Comparison of ENCODE assay signal across 11 cellular contexts in genomic region chr1:19877821-19878636, GRCh38. TPM values are rescaled to one million over a fixed set of nuclear protein-coding genes. Genes with fewer than 3 reads are reported as not detected.
DNase-seq lines count a peak whose midpoint lies in the region; ATAC-seq, FAIRE-seq and TF ChIP-seq lines count a peak whose summit lies in the region.
"Had no signal": no experiment of that assay in that cellular context is flagged by ENCODE, and none has a peak within 500 bp of the region (broad histone marks: within the 10 kb centered on the region; RNA-seq: fewer than 3 reads in every experiment).

No MANE protein-coding gene starts in this region.

- H4K5ac ChIP-seq in H1 (ENCODE audit: insufficient read length, low read depth, low read length), result no peak overlapping the region

- TF ChIP-seq EP300 in H1 (IDR thresholded peaks at IDR 0.05; ENCODE audit: borderline replicate concordance in 1 of 2, low read depth in 2 of 2, low read length in 2 of 2), result no peak

- H3K9ac ChIP-seq in H1 (replicated peaks in 1 of 4; ENCODE audit: extremely low read depth in 1 of 4, low read depth in 3 of 4, low read length in 3 of 4), result no peak overlapping the region

- H3K9me3 ChIP-seq in H1 (ENCODE audit: insufficient read depth in 2 of 2, low read depth in 1 of 2, low read length in 1 of 2), result 0 out of 4 replicates have a peak, but pooled peaks cover 0 to 2% of the 10 kb centered on the region in 2 experiments
- H3K9me3 ChIP-seq: ovary had no signal

- WGBS in H1 (ENCODE audit: extremely low coverage in 1 of 2, insufficient coverage in 1 of 2, insufficient read length in 1 of 2, insufficient replicate concordance in 2 of 2, low coverage in 1 of 2, low lambda C conversion rate in 2 of 2, missing lambda C conversion rate in 1 of 2), 2 experiments, result 90% methylated on average over 19 of the region's 19 CpGs; no CpG with 5 or more reads in 1 of the 2 experiments

- H3K23ac ChIP-seq in H1 (ENCODE audit: insufficient read length), result no peak overlapping the region

- no peak overlapping the region for H2BK5ac ChIP-seq in H1 (ENCODE audit: low read depth, low read length)

- H3K36me3 Mint-ChIP-seq in GM23338 (ENCODE audit: low read depth) (peaks cover under 1% of the 10 kb centered on the region; the same call in 1 of the 3 replicates), progenitor cell of endocrine pancreas (ENCODE audit: insufficient read depth) (no peaks in the 10 kb centered on the region)
- H3K36me3 Mint-ChIP-seq: activated naive CD8-positive, alpha-beta T cell treated with anti-CD3 and anti-CD28 coated beads, Interleukin-2, amount 10 ng/mL, durations not matched to agents 7 days and 5 days had no signal

- H3K4me2 ChIP-seq in GM23338 (no peak overlapping the region), H1 (ENCODE audit: insufficient read depth in 1 of 2, low read depth in 2 of 2, low read length in 2 of 2) (no peak overlapping the region)

- H3K4ac ChIP-seq in H1 (replicated peaks; ENCODE audit: insufficient read length, low read depth, low read length), result no peak overlapping the region

- FAIRE-seq in H1 (lab: Jason Lieb, UNC), result no peak
- FAIRE-seq: RCC 7860 had no signal

- H3K18ac ChIP-seq in H1 (ENCODE audit: extremely low read depth, low read length), result no peak overlapping the region

- no peaks in the 10 kb centered on the region for H3F3A ChIP-seq in GM23338 (replicated peaks; ENCODE audit: low read depth)

- H3K9me3 Mint-ChIP-seq in GM23338, result no peaks in the 10 kb centered on the region
- H3K9me3 Mint-ChIP-seq in progenitor cell of endocrine pancreas (ENCODE audit: low read depth), result peaks cover 3% of the 10 kb centered on the region
- H3K9me3 Mint-ChIP-seq: activated CD4-positive, alpha-beta T cell treated with anti-CD3 and anti-CD28 coated beads, Interleukin-2, amount 10 ng/mL, durations not matched to agents 24 days and 14 days; activated naive CD8-positive, alpha-beta T cell treated with anti-CD3 and anti-CD28 coated beads, Interleukin-2, amount 10 ng/mL, durations not matched to agents 7 days and 5 days had no signal

- H4K20me1 ChIP-seq in GM23338 (replicated peaks; ENCODE audit: insufficient read depth) (peaks cover under 1% of the 10 kb centered on the region; the same call in 1 of the 2 replicates), H1 (replicated peaks in 1 of 2; ENCODE audit: control insufficient read depth in 1 of 2, insufficient read depth in 2 of 2, low read length in 2 of 2) (no peaks in the 10 kb centered on the region)

- CTCF ChIA-PET in H1 (lab: Charles Lee; ENCODE audit: partially characterized antibody), result interaction anchor here (0.7 to 1.9 kb wide), 8 partner anchors 10 to 218 kb away, joined by 3 to 6 read pairs (median 4); no protein-coding TSS in a partner anchor

- no peak overlapping the region for H2BK120ac ChIP-seq in H1 (replicated peaks; ENCODE audit: low read depth, low read length)

- H3K4me1 ChIP-seq in GM23338 (ENCODE audit: insufficient read depth) (0 out of 2 replicates have a peak, but pooled peaks cover under 1% of the 10 kb centered on the region), H1 (replicated peaks in 1 of 4; ENCODE audit: control insufficient read depth in 3 of 4, insufficient read depth in 4 of 4, low read length in 3 of 4) (peaks cover 0 to 3% (median 1%) of the 10 kb centered on the region in 4 experiments; a peak in 2 of 7 replicates)

- H3K14ac ChIP-seq in H1 (ENCODE audit: insufficient read length), result no peak overlapping the region

- 0 out of 2 replicates have a peak overlapping the region, but pooled peaks have one; percentile 6 for H4K8ac ChIP-seq in H1 (ENCODE audit: extremely low read depth, insufficient read depth, low read length)

- no peak overlapping the region for H2AK5ac ChIP-seq in H1 (ENCODE audit: low read depth, low read length)

- no peak overlapping the region for H2BK20ac ChIP-seq in H1 (ENCODE audit: low read length)

- no peaks in the 10 kb centered on the region for H3K36me3 ChIP-seq in GM23338 (ENCODE audit: insufficient read depth)
- H3K36me3 ChIP-seq in H1 (ENCODE audit: control insufficient read depth in 2 of 4, insufficient read depth in 4 of 4, low read length in 3 of 4), result no peaks in the 10 kb centered on the region
- H3K36me3 ChIP-seq: ovary had no signal

- H3K79me1 ChIP-seq in H1 (ENCODE audit: low read depth, low read length), result no peaks in the 10 kb centered on the region

- TF ChIP-seq RAD21 in H1 (IDR thresholded peaks at IDR 0.05 in 1 of 2, conservative IDR thresholded peaks at IDR 0.05 in 1 of 2; ENCODE audit: low read depth in 2 of 2, low read length in 2 of 2), result no peak

- no peaks in the 10 kb centered on the region for H3K9me2 ChIP-seq in GM23338 (ENCODE audit: insufficient read depth)

- no peak for TF ChIP-seq POLR2A in H1 (IDR thresholded peaks at IDR 0.05; ENCODE audit: control extremely low read depth in 1 of 2, low read depth in 2 of 2, low read length in 2 of 2)

- no peak overlapping the region for H3K56ac ChIP-seq in H1 (replicated peaks; ENCODE audit: insufficient read length, low read depth, low read length)

- no peak for ATAC-seq in GM23338
- ATAC-seq in HG03045 (IDR thresholded peaks at IDR 0.05; ENCODE audit: unreplicated experiment), result no peak
- no peak for ATAC-seq in GM19463 (IDR thresholded peaks at IDR 0.05; ENCODE audit: unreplicated experiment)

- no peak overlapping the region for H3K27ac Mint-ChIP-seq in GM23338
- H3K27ac Mint-ChIP-seq in progenitor cell of endocrine pancreas, result no peak overlapping the region
- H3K27ac Mint-ChIP-seq: activated CD4-positive, alpha-beta T cell treated with anti-CD3 and anti-CD28 coated beads, Interleukin-2, amount 10 ng/mL, durations not matched to agents 24 days and 14 days; activated naive CD8-positive, alpha-beta T cell treated with anti-CD3 and anti-CD28 coated beads, Interleukin-2, amount 10 ng/mL, durations not matched to agents 7 days and 5 days had no signal

- H3K27me3 ChIP-seq in GM23338 (ENCODE audit: insufficient read depth), result no peaks in the 10 kb centered on the region
- no peaks in the 10 kb centered on the region for H3K27me3 ChIP-seq in H1 (replicated peaks in 1 of 4; ENCODE audit: control insufficient read depth in 3 of 4, extremely low read depth in 1 of 4, insufficient read depth in 3 of 4, low read length in 3 of 4)
- H3K27me3 ChIP-seq: ovary had no signal

- POLR2A ChIA-PET in H1 (lab: Charles Lee; ENCODE audit: partially characterized antibody), result interaction anchor here (0.7 to 1.2 kb wide), 5 partner anchors 8 to 200 kb away, joined by 3 to 5 read pairs (median 3); no protein-coding TSS in a partner anchor

- no peak overlapping the region for H3K4me3 ChIP-seq in GM23338
- H3K4me3 ChIP-seq in H1 (ENCODE audit: extremely low read depth in 1 of 4, insufficient read depth in 2 of 4, low read depth in 3 of 4, low read length in 4 of 4), result no peak overlapping the region
- H3K4me3 ChIP-seq: ovary had no signal

- H3K79me2 ChIP-seq in GM23338 (replicated peaks; ENCODE audit: insufficient read depth) (peaks cover 4% of the 10 kb centered on the region), H1 (ENCODE audit: control insufficient read depth in 1 of 2, insufficient read depth in 2 of 2, low read length in 2 of 2) (peaks cover 4% of the 10 kb centered on the region in 2 experiments)

- H3K4me3 Mint-ChIP-seq in GM23338, result no peak overlapping the region
- no peak overlapping the region for H3K4me3 Mint-ChIP-seq in progenitor cell of endocrine pancreas (ENCODE audit: low read depth)
- H3K4me3 Mint-ChIP-seq: activated CD4-positive, alpha-beta T cell treated with anti-CD3 and anti-CD28 coated beads, Interleukin-2, amount 10 ng/mL, durations not matched to agents 24 days and 14 days; activated naive CD8-positive, alpha-beta T cell treated with anti-CD3 and anti-CD28 coated beads, Interleukin-2, amount 10 ng/mL, durations not matched to agents 7 days and 5 days had no signal

- DNase-seq in GM23338 (ENCODE audit: low spot score) (peak; percentile 25), NCI-H524 treated with DMSO at 0.1 percent for 48 hours (lab: John Stamatoyannopoulos, UW) (peak; percentile 14), H1 (ENCODE audit: low read depth in 1 of 2, low spot score in 2 of 2) (no peak), renal cortical epithelial cell (ENCODE audit: low read depth) (peak; percentile 59), progenitor cell of endocrine pancreas (ENCODE audit: low spot score, unreplicated experiment) (no peak)
- DNase-seq: activated CD4-positive, alpha-beta T cell treated with anti-CD3 and anti-CD28 coated beads, Interleukin-2, amount 10 ng/mL, durations not matched to agents 24 days and 14 days; activated naive CD8-positive, alpha-beta T cell treated with anti-CD3 and anti-CD28 coated beads, Interleukin-2, amount 10 ng/mL, durations not matched to agents 7 days and 5 days; ovary had no signal

- H3K4me1 Mint-ChIP-seq in GM23338, result peaks cover 8% of the 10 kb centered on the region; the same call in 2 of the 3 replicates
- H3K4me1 Mint-ChIP-seq in progenitor cell of endocrine pancreas (ENCODE audit: low read depth), result peaks cover 4% of the 10 kb centered on the region

- H4K91ac ChIP-seq in H1 (replicated peaks; ENCODE audit: insufficient read length, low read length), result no peak overlapping the region

- H3K27me3 Mint-ChIP-seq in GM23338 (ENCODE audit: insufficient read depth, low read depth, poor library complexity), result peaks cover 2% of the 10 kb centered on the region
- peaks cover 9% of the 10 kb centered on the region for H3K27me3 Mint-ChIP-seq in progenitor cell of endocrine pancreas

- H2BK15ac ChIP-seq in H1 (ENCODE audit: low read length), result no peak overlapping the region

- no peaks in the 10 kb centered on the region; the same call in 1 of the 2 replicates for H3K23me2 ChIP-seq in H1 (ENCODE audit: low read depth, low read length)

- H2BK12ac ChIP-seq in H1 (ENCODE audit: low read depth, low read length), result no peak overlapping the region

- peak overlapping the region; percentile 69; the same call in 1 of the 2 replicates for H2AFZ ChIP-seq in GM23338
- peak overlapping the region; percentile 12; the same call in 1 of the 2 replicates for H2AFZ ChIP-seq in H1 (ENCODE audit: low read length)

- no peak for TF ChIP-seq CTCF in GM23338 (conservative IDR thresholded peaks at IDR 0.05; ENCODE audit: low read depth in 2 of 2)
- no peak for TF ChIP-seq CTCF in H1 (IDR thresholded peaks at IDR 0.05; ENCODE audit: control extremely low read depth in 1 of 3, insufficient read depth in 1 of 3, low read depth in 1 of 3, low read length in 3 of 3)
- TF ChIP-seq CTCF in progenitor cell of endocrine pancreas (IDR thresholded peaks at IDR 0.05; ENCODE audit: unreplicated experiment), result no peak

- no peak overlapping the region for H3K27ac ChIP-seq in GM23338 (ENCODE audit: low read depth)
- H3K27ac ChIP-seq in H1 (ENCODE audit: low read depth, low read length), result no peak overlapping the region
- H3K27ac ChIP-seq: ovary had no signal

RNA-seq across cellular contexts. Expression of gene OTUD3, which starts 4.2 kb away (rescaled TPM):
- total RNA-seq in GM23338 (2014; rRNA removed; shearing (Covaris generic)), result 12.9 and 13.3 TPM in 2 replicates
- 3.0 and 4.0 TPM in 2 replicates for polyA plus RNA-seq in GM23338 (2016; fragmentation: Nextera tagmentation; extraction: Ambion mirVana)
- total RNA-seq in H1 (2021; fragmentation: NEBNext Ultra II Directional; extraction: Animal tissue kit (Norgen Biotek cat#: 25700)), result 11.9 and 12.7 TPM in 2 replicates
- polyA plus RNA-seq in H1 (2011; rRNA removed), result 4.6 and 6.3 TPM in 2 replicates
- polyA plus RNA-seq in H1 (2011; cell fraction: cytosol; rRNA removed), result 7.5 TPM
- 5.4 TPM for polyA plus RNA-seq in H1 (2011; cell fraction: nucleus; rRNA removed)
- 7.0 to 13.2 TPM (median 8.6 TPM) in 4 replicates for polyA plus RNA-seq in H1 (2012, experiment 1 of 2)
- 0.55 TPM for polyA plus RNA-seq in H1 (2012, experiment 2 of 2)
- 7.5 TPM for polyA plus RNA-seq in H1 (2013, experiment 1 of 2)
- 5.8 TPM for polyA plus RNA-seq in H1 (2013, experiment 2 of 2)
- 11.7 and 13.5 TPM in 2 replicates for polyA minus RNA-seq in H1 (2011; rRNA and poly(A)+ RNA removed)
- polyA minus RNA-seq in H1 (2011; cell fraction: cytosol; rRNA and poly(A)+ RNA removed), result 5.1 TPM
- 10.9 TPM for polyA minus RNA-seq in H1 (2011; cell fraction: nucleus; rRNA and poly(A)+ RNA removed)
- total RNA-seq in renal cortical epithelial cell, result 4.3 and 8.7 TPM in 2 replicates
- total RNA-seq in progenitor cell of endocrine pancreas, result 19.0 and 19.9 TPM in 2 replicates

RNA-seq across cellular contexts. Expression of gene PLA2G2E, which starts 45.4 kb away (rescaled TPM):
- total RNA-seq in GM23338 (2014; rRNA removed; shearing (Covaris generic)), result not detected in 2 replicates
- polyA plus RNA-seq in GM23338 (2016; fragmentation: Nextera tagmentation; extraction: Ambion mirVana) (not detected in 2 replicates), H1 (2011; rRNA removed) (not detected in 2 replicates)
- not detected in 2 replicates for total RNA-seq in H1 (2021; fragmentation: NEBNext Ultra II Directional; extraction: Animal tissue kit (Norgen Biotek cat#: 25700))
- polyA plus RNA-seq in H1 (2011; cell fraction: cytosol; rRNA removed), result not detected
- not detected for polyA plus RNA-seq in H1 (2011; cell fraction: nucleus; rRNA removed)
- not detected in 4 replicates for polyA plus RNA-seq in H1 (2012, experiment 1 of 2)
- polyA plus RNA-seq in H1 (2012, experiment 2 of 2), result not detected
- polyA plus RNA-seq in H1 (2013, experiment 1 of 2), result not detected
- not detected for polyA plus RNA-seq in H1 (2013, experiment 2 of 2)
- not detected in 2 replicates for polyA minus RNA-seq in H1 (2011; rRNA and poly(A)+ RNA removed)
- polyA minus RNA-seq in H1 (2011; cell fraction: cytosol; rRNA and poly(A)+ RNA removed), result not detected
- not detected for polyA minus RNA-seq in H1 (2011; cell fraction: nucleus; rRNA and poly(A)+ RNA removed)
- total RNA-seq in renal cortical epithelial cell (not detected in 2 replicates), progenitor cell of endocrine pancreas (not detected in 2 replicates)
- total RNA-seq: activated CD4-positive, alpha-beta T cell treated with anti-CD3 and anti-CD28 coated beads, Interleukin-2, amount 10 ng/mL, durations not matched to agents 24 days and 14 days; activated naive CD8-positive, alpha-beta T cell treated with anti-CD3 and anti-CD28 coated beads, Interleukin-2, amount 10 ng/mL, durations not matched to agents 7 days and 5 days; ovary had no signal
- polyA plus RNA-seq: ovary had no signal

Comparison
In these comparisons a context has a peak if more than half of its experiments do, and no peak if none do; other contexts are left out.
1. DNase-seq: peak in GM23338 (single experiment), NCI-H524 treated with DMSO at 0.1 percent for 48 hours (single experiment) and renal cortical epithelial cell (single experiment); none in H1 (0 of 2) and progenitor cell of endocrine pancreas (single experiment).